8 cellular contexts compared by ENCODE assay signal in genomic region chr6:31729515-31729978, GRCh38. TPM values are rescaled to one million over a fixed set of nuclear protein-coding genes. Genes with fewer than 3 reads are reported as not detected.
DNase-seq lines count a peak whose midpoint lies in the region; ATAC-seq and TF ChIP-seq lines count a peak whose summit lies in the region.

No MANE protein-coding gene starts in this region.

- CTCF ChIA-PET in Panc1 (lab: Charles Lee): interaction anchor here (0.6 to 1.5 kb wide), 3 partner anchors 15 to 211 kb away, joined by 3 to 6 read pairs (median 4); no protein-coding TSS in a partner anchor

- H3K27ac Mint-ChIP-seq in natural killer cell treated with Interleukin-12 subunit alpha and Interleukin-12 subunit beta and Interleukin-15 and Interleukin-18, amount 100 ng/mL, for 72 hours: peak overlapping the region; percentile 51 to 68

- H3K9me3 Mint-ChIP-seq in natural killer cell treated with Interleukin-12 subunit alpha and Interleukin-12 subunit beta and Interleukin-15 and Interleukin-18, amount 100 ng/mL, for 72 hours: no peaks in the 10 kb centered on the region

- POLR2A ChIA-PET in Panc1 (lab: Charles Lee): interaction anchor here (0.5 to 1.1 kb wide), 8 partner anchors 15 to 597 kb away, joined by 3 to 7 read pairs (median 4); partner anchors contain the start of genes BAG6, HSPA1A and HSPA1L

- H3K4me1 Mint-ChIP-seq in natural killer cell treated with Interleukin-12 subunit alpha and Interleukin-12 subunit beta and Interleukin-15 and Interleukin-18, amount 100 ng/mL, for 72 hours (ENCODE audit: low read depth in 2 of 2): peaks cover 66 to 67% of the 10 kb centered on the region in 2 donors

- peak overlapping the region; percentile 83 to 85 for H3K4me3 ChIP-seq in Panc1 (ENCODE audit: low read depth in 2 of 2, low read length in 2 of 2)
- H3K4me3 ChIP-seq in fibroblast of the aortic adventitia (ENCODE audit: low read depth, low read length): peak overlapping the region; percentile 93

- peaks cover 38% of the 10 kb centered on the region for H3K4me1 ChIP-seq in Panc1 (ENCODE audit: control insufficient read depth, insufficient read depth, low read length)

- in situ Hi-C loops in Panc1 (cut with HindIII; ENCODE audit: low pct_unique_long_range_greater_than_20kb, low sequenced_read_pairs): no loop called here

- H3K27me3 ChIP-seq in Panc1 (ENCODE audit: control insufficient read depth, insufficient read depth, low read length): no peaks in the 10 kb centered on the region

- H3K4me3 Mint-ChIP-seq in natural killer cell treated with Interleukin-12 subunit alpha and Interleukin-12 subunit beta and Interleukin-15 and Interleukin-18, amount 100 ng/mL, for 72 hours: peak overlapping the region; percentile 93

- ATAC-seq in HG03521 (IDR thresholded peaks at IDR 0.05; ENCODE audit: unreplicated experiment) (peak; percentile 33), Panc1 (peak; percentile 89)
- ATAC-seq in natural killer cell treated with Interleukin-12 subunit alpha and Interleukin-12 subunit beta and Interleukin-15 and Interleukin-18, amount 100 ng/mL, for 72 hours: peak; percentile 74 to 84

- TF ChIP-seq CTCF in Panc1 (IDR thresholded peaks at IDR 0.05) (peak; percentile 88), fibroblast of the aortic adventitia (IDR thresholded peaks at IDR 0.05; ENCODE audit: insufficient read depth, low read length) (no peak)

- H3K36me3 ChIP-seq in Panc1 (ENCODE audit: control insufficient read depth, insufficient read depth, low read length): peaks cover 18% of the 10 kb centered on the region

- intact Hi-C loops in Panc1 (cut with micrococcal nuclease; ENCODE audit: unreplicated experiment): no loop called here

- BruUV-seq in Panc1 (replicated peaks; lab: Mats Ljungman, UMichigan): no TSS peak

- no peaks in the 10 kb centered on the region for H3K9me3 ChIP-seq in Panc1 (ENCODE audit: control insufficient read depth, insufficient read depth, low read depth, low read length)

- DNase-seq in NCI-H1417 (lab: John Stamatoyannopoulos, UW) (peak in 2 of 3 experiments; percentile 14 to 68), NCI-H1417 treated with DMSO at 0.1 percent for 48 hours (lab: John Stamatoyannopoulos, UW) (no peak), Panc1 (ENCODE audit: low read depth, low spot score) (no peak), fibroblast of the aortic adventitia (ENCODE audit: low read depth) (peak; percentile 93)
- DNase-seq in activated T-helper 9 cell treated with anti-CD3 and anti-CD28 coated beads, Interleukin-2, amount 50 U/mL, for 16 hours (ENCODE audit: low read depth): peak; percentile 67
- peak; percentile 84 for DNase-seq in natural killer cell treated with Interleukin-12 subunit alpha and Interleukin-12 subunit beta and Interleukin-15 and Interleukin-18, amount 100 ng/mL, for 72 hours (ENCODE audit: low spot score)
- peak; percentile 56 to 82 (median 73) for DNase-seq in stimulated activated naive CD4-positive, alpha-beta T cell (lab: John Stamatoyannopoulos, UW)

- H3K27me3 Mint-ChIP-seq in natural killer cell treated with Interleukin-12 subunit alpha and Interleukin-12 subunit beta and Interleukin-15 and Interleukin-18, amount 100 ng/mL, for 72 hours: no peaks in the 10 kb centered on the region

- H3K27ac ChIP-seq in Panc1 (ENCODE audit: low read length): peak overlapping the region; percentile 91

- peaks cover 24% of the 10 kb centered on the region for H3K36me3 Mint-ChIP-seq in natural killer cell treated with Interleukin-12 subunit alpha and Interleukin-12 subunit beta and Interleukin-15 and Interleukin-18, amount 100 ng/mL, for 72 hours

RNA-seq across cellular contexts. Expression of gene DDAH2, which starts 0.4 kb away (rescaled TPM):
- total RNA-seq in Panc1 (2021; ENCODE audit: unreplicated experiment) (104 TPM), fibroblast of the aortic adventitia (ENCODE audit: low replicate concordance) (70.5 and 223 TPM in 2 replicates)
- 182 TPM for polyA plus RNA-seq in Panc1 (2012; ENCODE audit: insufficient read length)
- total RNA-seq in natural killer cell treated with Interleukin-12 subunit alpha and Interleukin-12 subunit beta and Interleukin-15 and Interleukin-18, amount 100 ng/mL, for 72 hours: 10 to 100 TPM; 18.8 to 24.4 TPM

RNA-seq across cellular contexts. Expression of gene MPIG6B, which starts 6.4 kb away (rescaled TPM):
- total RNA-seq in Panc1 (2021; ENCODE audit: unreplicated experiment): not detected
- polyA plus RNA-seq in Panc1 (2012; ENCODE audit: insufficient read length): 0.41 TPM
- not detected in 2 replicates for total RNA-seq in fibroblast of the aortic adventitia (ENCODE audit: low replicate concordance)
- total RNA-seq in natural killer cell treated with Interleukin-12 subunit alpha and Interleukin-12 subunit beta and Interleukin-15 and Interleukin-18, amount 100 ng/mL, for 72 hours: under 1 TPM in 1 of 2 donors, not detected in 1; 0.21 TPM

RNA-seq across cellular contexts. Expression of gene CLIC1, which starts 6.8 kb away (rescaled TPM):
- total RNA-seq in Panc1 (2021; ENCODE audit: unreplicated experiment) (583 TPM), fibroblast of the aortic adventitia (ENCODE audit: low replicate concordance) (174 and 576 TPM in 2 replicates)
- 576 TPM for polyA plus RNA-seq in Panc1 (2012; ENCODE audit: insufficient read length)
- total RNA-seq in natural killer cell treated with Interleukin-12 subunit alpha and Interleukin-12 subunit beta and Interleukin-15 and Interleukin-18, amount 100 ng/mL, for 72 hours: 100 to 1,000 TPM; 468 to 581 TPM

RNA-seq across cellular contexts. Expression of gene LY6G6C, which starts 8.0 kb away (rescaled TPM):
- total RNA-seq in Panc1 (2021; ENCODE audit: unreplicated experiment) (0.23 TPM), fibroblast of the aortic adventitia (ENCODE audit: low replicate concordance) (not detected in 2 replicates)
- polyA plus RNA-seq in Panc1 (2012; ENCODE audit: insufficient read length): not detected
- not detected for total RNA-seq in natural killer cell treated with Interleukin-12 subunit alpha and Interleukin-12 subunit beta and Interleukin-15 and Interleukin-18, amount 100 ng/mL, for 72 hours

RNA-seq across cellular contexts. Expression of gene MSH5, which starts 10.3 kb away (rescaled TPM):
- 38.1 TPM for total RNA-seq in Panc1 (2021; ENCODE audit: unreplicated experiment)
- polyA plus RNA-seq in Panc1 (2012; ENCODE audit: insufficient read length): 13.2 TPM
- 3.1 and 23.0 TPM in 2 replicates for total RNA-seq in fibroblast of the aortic adventitia (ENCODE audit: low replicate concordance)
- total RNA-seq in natural killer cell treated with Interleukin-12 subunit alpha and Interleukin-12 subunit beta and Interleukin-15 and Interleukin-18, amount 100 ng/mL, for 72 hours: 100 to 1,000 TPM in 1 of 2 donors, 10 to 100 TPM in 1; 36.2 to 154 TPM

Comparison
In these comparisons a context has a peak if more than half of its experiments do, and no peak if none do; other contexts are left out.
1. DNase-seq: peak in NCI-H1417 (2 of 3), activated T-helper 9 cell treated with anti-CD3 and anti-CD28 coated beads, Interleukin-2, amount 50 U/mL, for 16 hours (single experiment), fibroblast of the aortic adventitia (single experiment), natural killer cell treated with Interleukin-12 subunit alpha and Interleukin-12 subunit beta and Interleukin-15 and Interleukin-18, amount 100 ng/mL, for 72 hours (single experiment) and stimulated activated naive CD4-positive, alpha-beta T cell (6 of 6); none in NCI-H1417 treated with DMSO at 0.1 percent for 48 hours (single experiment) and Panc1 (single experiment).
2. ATAC-seq: peak in every context shown above with its lines; median percentile 89 in Panc1; 79 in natural killer cell treated with Interleukin-12 subunit alpha and Interleukin-12 subunit beta and Interleukin-15 and Interleukin-18, amount 100 ng/mL, for 72 hours; 33 in HG03521.